Comparison of ENCODE assay signal across 15 cellular contexts in genomic region chr2:148602918-148603561, GRCh38. TPM values are rescaled to one million over a fixed set of nuclear protein-coding genes. Genes with fewer than 3 reads are reported as not detected.
DNase-seq lines count a peak whose midpoint lies in the region; ATAC-seq, FAIRE-seq and TF ChIP-seq lines count a peak whose summit lies in the region.
"Had no signal": no experiment of that assay in that cellular context is flagged by ENCODE, and none has a peak within 500 bp of the region (broad histone marks: within the 10 kb centered on the region; RNA-seq: fewer than 3 reads in every experiment).

No MANE protein-coding gene starts in this region.

- no peaks in the 10 kb centered on the region for H3K36me3 ChIP-seq in GM12878 (ENCODE audit: control insufficient read depth in 2 of 2, insufficient read depth in 2 of 2, low read length in 1 of 2)

- H3K9me3 Mint-ChIP-seq in activated CD4-positive, alpha-beta T cell treated with anti-CD3 and anti-CD28 coated beads, Interleukin-2, amount 10 ng/mL, durations not matched to agents 24 days and 14 days = peaks cover 3% of the 10 kb centered on the region
- peaks cover 21% of the 10 kb centered on the region for H3K9me3 Mint-ChIP-seq in mesothelial cell of epicardium

- POLR2A ChIA-PET in GM12878 (lab: Charles Lee) = interaction anchor here (0.8 kb wide), 1 partner anchor 11 kb away, joined by 3 read pairs; no protein-coding TSS in a partner anchor

- DNase-seq in activated CD4-positive, alpha-beta T cell treated with anti-CD3 and anti-CD28 coated beads, Interleukin-2, amount 10 ng/mL, durations not matched to agents 24 days and 14 days = peak; percentile 64
- DNase-seq in activated CD4-positive, alpha-beta T cell treated with anti-CD3 and anti-CD28 coated beads for 4 hours = no peak
- DNase-seq in GM12878 (ENCODE audit: low read depth, low spot score) = no peak
- no peak for DNase-seq in DMS53 (lab: John Stamatoyannopoulos, UW)
- no peak for DNase-seq in mesothelial cell of epicardium (ENCODE audit: low spot score in 2 of 2, unreplicated experiment in 2 of 2)
- DNase-seq: ACHN, anterior cingulate cortex, foreskin melanocyte, NCI-H187 treated with DMSO at 0.1 percent for 48 hours, NCI-H82, SK-N-SH, trophoblast cell had no signal

- peaks cover 3% of the 10 kb centered on the region in 2 experiments; a peak in 2 of 4 replicates for H3K27me3 ChIP-seq in GM12878 (replicated peaks in 1 of 2; ENCODE audit: control insufficient read depth in 2 of 2, insufficient read depth in 2 of 2, low read length in 1 of 2)

- WGBS in GM12878 (ENCODE audit: insufficient coverage, insufficient replicate concordance, low lambda C conversion rate, missing lambda C conversion rate) = 25% methylated on average over 10 of the region's 10 CpGs

- H3K27me3 Mint-ChIP-seq in activated CD4-positive, alpha-beta T cell treated with anti-CD3 and anti-CD28 coated beads, Interleukin-2, amount 10 ng/mL, durations not matched to agents 24 days and 14 days = peaks cover 8% of the 10 kb centered on the region
- no peaks in the 10 kb centered on the region for H3K27me3 Mint-ChIP-seq in mesothelial cell of epicardium (ENCODE audit: low read depth)

- peak overlapping the region; percentile 51 for H3K4me3 Mint-ChIP-seq in activated CD4-positive, alpha-beta T cell treated with anti-CD3 and anti-CD28 coated beads, Interleukin-2, amount 10 ng/mL, durations not matched to agents 24 days and 14 days
- H3K4me3 Mint-ChIP-seq in mesothelial cell of epicardium = no peak overlapping the region

- in situ Hi-C loops in GM12878 (cut with MboI) = no loop called here

- ATAC-seq in GM19452 (IDR thresholded peaks at IDR 0.05; ENCODE audit: unreplicated experiment) (peak; percentile 24), HG03095 (IDR thresholded peaks at IDR 0.05; ENCODE audit: unreplicated experiment) (peak; percentile 20), GM12878 (peak; percentile 28), HG03342 (IDR thresholded peaks at IDR 0.05; ENCODE audit: unreplicated experiment) (no peak)

- RAD21 ChIA-PET in GM12878 (lab: Charles Lee; ENCODE audit: unreplicated experiment) = interaction anchor here (1.5 kb wide), 1 partner anchor 40 kb away, joined by 3 read pairs; no protein-coding TSS in a partner anchor

- peak overlapping the region; percentile 93 for H3K27ac Mint-ChIP-seq in activated CD4-positive, alpha-beta T cell treated with anti-CD3 and anti-CD28 coated beads, Interleukin-2, amount 10 ng/mL, durations not matched to agents 24 days and 14 days
- no peak overlapping the region for H3K27ac Mint-ChIP-seq in mesothelial cell of epicardium

- TF ChIP-seq POLR2A in GM12878 (IDR thresholded peaks at IDR 0.05; ENCODE audit: low read depth, low read length) = no peak

- TF ChIP-seq RAD21 in GM12878 (IDR thresholded peaks at IDR 0.05; ENCODE audit: insufficient read depth, low read depth, low read length) = no peak

- no peak for TF ChIP-seq CTCF in GM12878 (IDR thresholded peaks at IDR 0.05 in 2 of 3, conservative IDR thresholded peaks at IDR 0.05 in 1 of 3; ENCODE audit: control insufficient read depth in 2 of 3, extremely low read depth in 1 of 3, insufficient read depth in 1 of 3, low read depth in 3 of 3, low read length in 3 of 3)
- TF ChIP-seq CTCF in mesothelial cell of epicardium (IDR thresholded peaks at IDR 0.05; ENCODE audit: unreplicated experiment) = no peak

- peaks cover 7% of the 10 kb centered on the region for H3K36me3 Mint-ChIP-seq in activated CD4-positive, alpha-beta T cell treated with anti-CD3 and anti-CD28 coated beads, Interleukin-2, amount 10 ng/mL, durations not matched to agents 24 days and 14 days (ENCODE audit: low read depth)
- H3K36me3 Mint-ChIP-seq in mesothelial cell of epicardium = no peaks in the 10 kb centered on the region

- H2AFZ ChIP-seq in GM12878 (ENCODE audit: control insufficient read depth, low read depth, low read length) = no peak overlapping the region

- H3K4me1 ChIP-seq in GM12878 (ENCODE audit: control insufficient read depth, insufficient read depth, low read length) = peaks cover 13% of the 10 kb centered on the region

- BruUV-seq in GM12878 (replicated peaks; lab: Mats Ljungman, UMichigan) = no TSS peak

- no peak for FAIRE-seq in GM12878 (lab: Jason Lieb, UNC)

- TF ChIP-seq EP300 in GM12878 (IDR thresholded peaks at IDR 0.05; ENCODE audit: borderline replicate concordance in 1 of 2, control insufficient read depth in 1 of 2, low read depth in 2 of 2, low read length in 2 of 2) = no peak

- CTCF ChIA-PET in GM12878 (lab: Yijun Ruan, JAX) = interaction anchor here (1.9 to 2.2 kb wide), 2 partner anchors 12 to 613 kb away, joined by 5 to 7 read pairs; no protein-coding TSS in a partner anchor

- H3K4me1 Mint-ChIP-seq in activated CD4-positive, alpha-beta T cell treated with anti-CD3 and anti-CD28 coated beads, Interleukin-2, amount 10 ng/mL, durations not matched to agents 24 days and 14 days = peaks cover 18% of the 10 kb centered on the region
- no peaks in the 10 kb centered on the region for H3K4me1 Mint-ChIP-seq in mesothelial cell of epicardium

- H3K27ac ChIP-seq in GM12878 (ENCODE audit: control insufficient read depth, insufficient read depth) = no peak overlapping the region

- peak overlapping the region; percentile 28 for H3K4me2 ChIP-seq in GM12878 (ENCODE audit: control insufficient read depth, insufficient read depth)
- H3K4me2 ChIP-seq: SK-N-SH had no signal

- peaks cover 20% of the 10 kb centered on the region; the same call in 2 of the 3 replicates for H3K9me3 ChIP-seq in GM12878 (replicated peaks; ENCODE audit: control insufficient read depth, insufficient read depth, low read length)
- H3K9me3 ChIP-seq: SK-N-SH had no signal

- intact Hi-C loops in activated CD4-positive, alpha-beta T cell treated with anti-CD3 and anti-CD28 coated beads, Interleukin-2, amount 10 ng/mL, durations not matched to agents 24 days and 14 days (cut with micrococcal nuclease) = loop anchor here (1.0 to 10.0 kb wide), 10 partner anchors 11 to 1308 kb away; partner anchors contain the start of genes KIF5C and ORC4
- intact Hi-C loops in GM12878 (cut with micrococcal nuclease; ENCODE audit: unreplicated experiment) = no loop called here

- no peaks in the 10 kb centered on the region for H4K20me1 ChIP-seq in GM12878 (ENCODE audit: control insufficient read depth, insufficient read depth)

- H3K4me3 ChIP-seq in GM12878 = no peak overlapping the region

- SMC1A ChIA-PET in GM12878 (lab: Charles Lee; ENCODE audit: uncharacterized antibody, unreplicated experiment) = interaction anchor here (1.0 to 3.6 kb wide), 2 partner anchors 11 to 13 kb away, joined by 5 to 19 read pairs; no protein-coding TSS in a partner anchor

- no peak overlapping the region for H3K9ac ChIP-seq in GM12878 (ENCODE audit: control insufficient read depth, insufficient read depth, low read length)
- H3K9ac ChIP-seq: SK-N-SH had no signal

- no peaks in the 10 kb centered on the region for H3K79me2 ChIP-seq in GM12878 (ENCODE audit: control insufficient read depth, insufficient read depth, low read length)

TF ChIP-seq in GM12878, 131 proteins besides CTCF, POLR2A, EP300 and RAD21 (continues in another document):
- TF ChIP-seq HDAC6 (IDR thresholded peaks at IDR 0.05; ENCODE audit: unreplicated experiment) (no peak), EGR1 (IDR thresholded peaks at IDR 0.05; ENCODE audit: borderline replicate concordance in 1 of 2, low read depth in 2 of 2, low read length in 2 of 2) (no peak), HDAC2 (IDR thresholded peaks at IDR 0.05) (no peak), STAT3 (IDR thresholded peaks at IDR 0.05; ENCODE audit: low read depth, low read length) (no peak), SMARCA5 (IDR thresholded peaks at IDR 0.05) (no peak), MEF2B (IDR thresholded peaks at IDR 0.05; ENCODE audit: partially characterized antibody, poor library complexity, severe bottlenecking) (no peak)
- TF ChIP-seq, protein P1, sequence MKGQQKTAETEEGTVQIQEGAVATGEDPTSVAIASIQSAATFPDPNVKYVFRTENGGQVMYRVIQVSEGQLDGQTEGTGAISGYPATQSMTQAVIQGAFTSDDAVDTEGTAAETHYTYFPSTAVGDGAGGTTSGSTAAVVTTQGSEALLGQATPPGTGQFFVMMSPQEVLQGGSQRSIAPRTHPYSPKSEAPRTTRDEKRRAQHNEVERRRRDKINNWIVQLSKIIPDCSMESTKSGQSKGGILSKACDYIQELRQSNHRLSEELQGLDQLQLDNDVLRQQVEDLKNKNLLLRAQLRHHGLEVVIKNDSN (IDR thresholded peaks at IDR 0.05; ENCODE audit: borderline replicate concordance, extremely low read length, insufficient read depth, low read depth, low read length) = no peak

RNA-seq across cellular contexts. Expression of gene EPC2, which starts 41.5 kb away (rescaled TPM):
- 25.4 and 30.6 TPM in 2 replicates for total RNA-seq in activated CD4-positive, alpha-beta T cell treated with anti-CD3 and anti-CD28 coated beads, Interleukin-2, amount 10 ng/mL, durations not matched to agents 24 days and 14 days
- 65.4 and 68.5 TPM in 2 replicates for total RNA-seq in GM12878 (2013; cell fraction: nucleolus; rRNA removed)
- total RNA-seq in GM12878 (2014; rRNA removed) = 14.4 and 14.6 TPM in 2 replicates
- total RNA-seq in GM12878 (2014; rRNA removed; fragmentation: Illumina TruSeq; extraction: Trizol) = 16.5 and 16.7 TPM in 2 replicates
- 14.8 and 16.1 TPM in 2 replicates for total RNA-seq in GM12878 (2021)
- 7.6 TPM for polyA plus RNA-seq in GM12878 (2011; ENCODE audit: low read depth)
- polyA plus RNA-seq in GM12878 (2011; rRNA removed) = 14.8 and 17.2 TPM in 2 replicates
- polyA plus RNA-seq in GM12878 (2011; cell fraction: cytosol; rRNA removed) = 7.0 and 8.5 TPM in 2 replicates
- polyA plus RNA-seq in GM12878 (2011; cell fraction: nucleus; rRNA removed) = 11.1 and 12.5 TPM in 2 replicates
- 8.2 and 10.7 TPM in 2 replicates for polyA plus RNA-seq in GM12878 (2012)
- polyA plus RNA-seq in GM12878 (2014; fragmentation: Illumina TruSeq; extraction: Trizol) = 13.6 and 18.5 TPM in 2 replicates
- 1 to 10 TPM; 2.0 to 2.6 TPM for polyA plus RNA-seq in GM12878 (2014; fragmentation: Nextera tagmentation; extraction: Ambion mirVana)
- 7.0 and 7.9 TPM in 2 replicates for polyA plus RNA-seq in GM12878 (2014; rRNA removed)
- 1 to 10 TPM; 3.0 to 3.5 TPM for polyA plus RNA-seq in GM12878 (2016; fragmentation: Nextera tagmentation; extraction: Ambion mirVana)
- polyA minus RNA-seq in GM12878 (2011; rRNA and poly(A)+ RNA removed) = 21.8 and 35.7 TPM in 2 replicates
- polyA minus RNA-seq in GM12878 (2011; cell fraction: cytosol; rRNA and poly(A)+ RNA removed) = 7.1 and 7.2 TPM in 2 replicates
- 23.3 and 46.1 TPM in 2 replicates for polyA minus RNA-seq in GM12878 (2011; cell fraction: nucleus; rRNA and poly(A)+ RNA removed)
- 43.8 to 45.6 TPM (median 45.3 TPM) in 3 replicates for total RNA-seq in mesothelial cell of epicardium
